In genomic region chr5:53779541-53779981, GRCh38 we compare ENCODE assay signal across 1 cellular context.
TF ChIP-seq lines count a peak whose summit lies in the region.

No MANE protein-coding gene starts in this region.

TF ChIP-seq in WTC11, 78 proteins besides CTCF, POLR2A, EP300 and RAD21 (continued from another document):
- TF ChIP-seq PRDM15 (CRISPR knock-in tag; IDR thresholded peaks at IDR 0.05), result no peak
- TF ChIP-seq ATF2 (CRISPR knock-in tag; IDR thresholded peaks at IDR 0.05; ENCODE audit: borderline replicate concordance, low read depth), result no peak
- no peak for TF ChIP-seq ATF1 (CRISPR knock-in tag; IDR thresholded peaks at IDR 0.05)
- no peak for TF ChIP-seq FOXK1 (CRISPR knock-in tag; IDR thresholded peaks at IDR 0.05)
